In genomic region chr7:136103545-136104268, GRCh38 we compare ENCODE assay signal across 38 cellular contexts.
"Had no signal": no experiment of that assay in that cellular context is flagged by ENCODE, and none has a peak within 500 bp of the region (broad histone marks: within the 10 kb centered on the region; RNA-seq: fewer than 3 reads in every experiment).

No MANE protein-coding gene starts in this region.

- H3K4me3 ChIP-seq: cardiac muscle cell had no signal

- H3K27ac ChIP-seq: cardiac muscle cell, KMS-11, RWPE1, VCaP had no signal

- H3K4me2 ChIP-seq: KMS-11 had no signal

- H3K4me3 Mint-ChIP-seq: activated CD8-positive, alpha-beta T cell treated with anti-CD3 and anti-CD28 coated beads for 36 hours; activated naive CD8-positive, alpha-beta T cell treated with anti-CD3 and anti-CD28 coated beads for 36 hours; activated T-cell treated with anti-CD3 and anti-CD28 coated beads, Interleukin-2, amount 50 U/mL, for 72 hours; activated T-helper 17 cell treated with anti-CD3 and anti-CD28 coated beads, Interleukin-2, amount 50 U/mL, for 72 hours; central memory CD8-positive, alpha-beta T cell had no signal

- FAIRE-seq: RCC 7860 had no signal

- H3K27me3 ChIP-seq: cardiac muscle cell had no signal

- H3K27me3 Mint-ChIP-seq: activated CD8-positive, alpha-beta T cell treated with anti-CD3 and anti-CD28 coated beads for 36 hours; activated naive CD8-positive, alpha-beta T cell treated with anti-CD3 and anti-CD28 coated beads for 36 hours; activated T-helper 17 cell treated with anti-CD3 and anti-CD28 coated beads, Interleukin-2, amount 50 U/mL, for 72 hours; central memory CD8-positive, alpha-beta T cell had no signal

- DNase-seq: activated CD4-positive, alpha-beta T cell treated with anti-CD3 and anti-CD28 coated beads for 1 hour; activated CD4-positive, alpha-beta T cell treated with anti-CD3 and anti-CD28 coated beads for 48 hours; activated CD4-positive, alpha-beta T cell treated with anti-CD3 and anti-CD28 coated beads, Interleukin-2, amount 50 U/mL, for 4 hours; activated CD4-positive, CD25-positive, alpha-beta regulatory T cell; activated CD8-positive, alpha-beta T cell treated with anti-CD3 and anti-CD28 coated beads for 36 hours; activated effector memory CD4-positive, alpha-beta T cell treated with anti-CD3 and anti-CD28 coated beads, Interleukin-2, amount 50 U/mL, for 16 hours; activated naive CD4-positive, alpha-beta T cell; activated naive CD4-positive, alpha-beta T cell treated with anti-CD3 and anti-CD28 coated beads, Interleukin-2, amount 50 U/mL, for 16 hours; activated naive CD8-positive, alpha-beta T cell treated with anti-CD3 and anti-CD28 coated beads for 36 hours; activated T-cell treated with anti-CD3 and anti-CD28 coated beads, Interleukin-2, amount 50 U/mL, for 1 hour; activated T-cell treated with anti-CD3 and anti-CD28 coated beads, Interleukin-2, amount 50 U/mL, for 72 hours; amniotic stem cell; aorta; MM.1S; NCI-H1092 treated with DMSO at 0.1 percent for 48 hours; NCI-H1417; NCI-H146; NCI-H187; NCI-H2029 treated with DMSO at 0.1 percent for 48 hours; NCI-H2107; NCI-H2171; NCI-H510A; NCI-H526; NCI-H774; NK-92 treated with Interleukin-12 subunit alpha and Interleukin-12 subunit beta, amount 100 ng/mL, for 24 hours; PC-3; Right ventricle myocardium superior; SW 1271; T-helper 1 cell; T-helper 2 cell; T-helper 9 cell had no signal

- H3K27ac Mint-ChIP-seq: activated CD8-positive, alpha-beta T cell treated with anti-CD3 and anti-CD28 coated beads for 36 hours; activated naive CD8-positive, alpha-beta T cell treated with anti-CD3 and anti-CD28 coated beads for 36 hours; activated T-cell treated with anti-CD3 and anti-CD28 coated beads, Interleukin-2, amount 50 U/mL, for 72 hours had no signal

- H3K4me1 Mint-ChIP-seq: activated naive CD8-positive, alpha-beta T cell treated with anti-CD3 and anti-CD28 coated beads for 36 hours; activated T-helper 17 cell treated with anti-CD3 and anti-CD28 coated beads, Interleukin-2, amount 50 U/mL, for 72 hours had no signal

- H3K9ac ChIP-seq: KMS-11 had no signal

- ATAC-seq: activated CD8-positive, alpha-beta T cell treated with anti-CD3 and anti-CD28 coated beads for 36 hours; PC-3 had no signal

- H3K9me3 Mint-ChIP-seq: activated T-helper 17 cell treated with anti-CD3 and anti-CD28 coated beads, Interleukin-2, amount 50 U/mL, for 72 hours; central memory CD8-positive, alpha-beta T cell had no signal

- H3K36me3 ChIP-seq: cardiac muscle cell had no signal
